ENCODE assay signal across 1 cellular context in the genomic region with DNA sequence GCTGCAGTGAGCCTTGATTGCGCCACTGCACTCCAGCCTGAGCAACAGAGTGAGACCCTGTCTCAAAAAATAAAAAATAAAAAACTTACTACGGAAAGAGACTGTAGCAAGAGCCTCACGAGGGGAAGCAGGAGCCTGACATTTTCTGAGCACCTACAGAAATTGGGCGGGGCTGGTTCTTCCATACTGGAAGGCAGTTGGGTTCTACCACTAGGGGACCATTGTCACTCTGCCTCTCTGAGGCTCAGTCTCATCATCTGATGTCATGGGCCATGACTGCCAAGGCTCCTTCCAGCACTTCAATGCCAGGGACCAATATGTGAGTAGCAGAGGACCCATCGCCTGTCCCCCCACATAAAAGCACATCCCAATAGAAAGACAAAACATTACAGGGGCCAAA.
TF ChIP-seq lines count a peak whose summit lies in the region.

No MANE protein-coding gene starts in this region.

TF ChIP-seq in GM23338, 12 proteins besides CTCF, POLR2A, EP300 and RAD21 (continued from another document):
- TF ChIP-seq, protein P1, sequence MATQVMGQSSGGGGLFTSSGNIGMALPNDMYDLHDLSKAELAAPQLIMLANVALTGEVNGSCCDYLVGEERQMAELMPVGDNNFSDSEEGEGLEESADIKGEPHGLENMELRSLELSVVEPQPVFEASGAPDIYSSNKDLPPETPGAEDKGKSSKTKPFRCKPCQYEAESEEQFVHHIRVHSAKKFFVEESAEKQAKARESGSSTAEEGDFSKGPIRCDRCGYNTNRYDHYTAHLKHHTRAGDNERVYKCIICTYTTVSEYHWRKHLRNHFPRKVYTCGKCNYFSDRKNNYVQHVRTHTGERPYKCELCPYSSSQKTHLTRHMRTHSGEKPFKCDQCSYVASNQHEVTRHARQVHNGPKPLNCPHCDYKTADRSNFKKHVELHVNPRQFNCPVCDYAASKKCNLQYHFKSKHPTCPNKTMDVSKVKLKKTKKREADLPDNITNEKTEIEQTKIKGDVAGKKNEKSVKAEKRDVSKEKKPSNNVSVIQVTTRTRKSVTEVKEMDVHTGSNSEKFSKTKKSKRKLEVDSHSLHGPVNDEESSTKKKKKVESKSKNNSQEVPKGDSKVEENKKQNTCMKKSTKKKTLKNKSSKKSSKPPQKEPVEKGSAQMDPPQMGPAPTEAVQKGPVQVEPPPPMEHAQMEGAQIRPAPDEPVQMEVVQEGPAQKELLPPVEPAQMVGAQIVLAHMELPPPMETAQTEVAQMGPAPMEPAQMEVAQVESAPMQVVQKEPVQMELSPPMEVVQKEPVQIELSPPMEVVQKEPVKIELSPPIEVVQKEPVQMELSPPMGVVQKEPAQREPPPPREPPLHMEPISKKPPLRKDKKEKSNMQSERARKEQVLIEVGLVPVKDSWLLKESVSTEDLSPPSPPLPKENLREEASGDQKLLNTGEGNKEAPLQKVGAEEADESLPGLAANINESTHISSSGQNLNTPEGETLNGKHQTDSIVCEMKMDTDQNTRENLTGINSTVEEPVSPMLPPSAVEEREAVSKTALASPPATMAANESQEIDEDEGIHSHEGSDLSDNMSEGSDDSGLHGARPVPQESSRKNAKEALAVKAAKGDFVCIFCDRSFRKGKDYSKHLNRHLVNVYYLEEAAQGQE (IDR thresholded peaks at IDR 0.05; ENCODE audit: unreplicated experiment): no peak
- TF ChIP-seq EZH2phosphoT487 (IDR thresholded peaks at IDR 0.05; ENCODE audit: unreplicated experiment): no peak
- no peak for TF ChIP-seq POLR2AphosphoS5 (IDR thresholded peaks at IDR 0.05; ENCODE audit: low read depth)
